8 cellular contexts compared by ENCODE assay signal in genomic region chrX:71910526-71911022, GRCh38. TPM values are rescaled to one million over a fixed set of nuclear protein-coding genes. Genes with fewer than 3 reads are reported as not detected.
A peak's percentile ranks its signal among the peaks of the same experiment; 100 is the strongest.
DNase-seq lines count a peak whose midpoint lies in the region; ATAC-seq and TF ChIP-seq lines count a peak whose summit lies in the region.

TSS of gene NHSL2 (plus strand) at chrX:71910845.

- H3F3A ChIP-seq in PC-3 (ENCODE audit: low read length, unreplicated experiment) = no peaks in the 10 kb centered on the region

- ATAC-seq in PC-3 (peak; percentile 15; the same call in 1 of the 2 replicates), GM21717 (IDR thresholded peaks at IDR 0.05; ENCODE audit: unreplicated experiment) (no peak), HG02884 (IDR thresholded peaks at IDR 0.05; ENCODE audit: unreplicated experiment) (no peak)

- H3K4me1 ChIP-seq in ES-I3 (ENCODE audit: insufficient read depth, low read length) = peaks cover 38% of the 10 kb centered on the region
- no peaks in the 10 kb centered on the region for H3K4me1 ChIP-seq in PC-3 (ENCODE audit: insufficient read depth, low read length)
- H3K4me1 ChIP-seq in ectodermal cell (ENCODE audit: control insufficient read depth, insufficient read depth, low read length) = peaks cover 3% of the 10 kb centered on the region
- peaks cover 0 to 4% of the 10 kb centered on the region in 2 donors for H3K4me1 ChIP-seq in muscle layer of duodenum (ENCODE audit: control insufficient read depth in 1 of 2, insufficient read depth in 2 of 2, low read length in 2 of 2)
- H3K4me1 ChIP-seq in transverse colon = no peaks in the 10 kb centered on the region

- peaks cover 3% of the 10 kb centered on the region; the same call in 1 of the 2 replicates for H3K36me3 ChIP-seq in ES-I3 (ENCODE audit: insufficient read depth, low read length)
- H3K36me3 ChIP-seq in PC-3 (ENCODE audit: low read depth, low read length) = no peaks in the 10 kb centered on the region
- H3K36me3 ChIP-seq in ectodermal cell (ENCODE audit: control insufficient read depth, insufficient read depth, low read length) = no peaks in the 10 kb centered on the region
- H3K36me3 ChIP-seq in muscle layer of duodenum (ENCODE audit: control insufficient read depth in 1 of 2, insufficient read depth in 2 of 2, low read length in 2 of 2) = no peaks in the 10 kb centered on the region
- no peaks in the 10 kb centered on the region for H3K36me3 ChIP-seq in transverse colon

- DNase-seq in PC-3 (no peak), transverse colon (no peak), GM19238 (ENCODE audit: insufficient read length, low spot score) (no peak)

- WGBS in ectodermal cell, 2 experiments = 0 to 1% methylated on average over 30 to 31 of the region's 35 CpGs
- WGBS in transverse colon (ENCODE audit: low coverage in 1 of 2), 2 donors = 0 to 33% methylated on average over 3 to 35 of the region's 35 CpGs

- H3K9me3 ChIP-seq in ES-I3 (ENCODE audit: control insufficient read depth, insufficient read depth, low read length) = no peaks in the 10 kb centered on the region
- no peaks in the 10 kb centered on the region for H3K9me3 ChIP-seq in PC-3 (ENCODE audit: low read length)
- no peaks in the 10 kb centered on the region for H3K9me3 ChIP-seq in ectodermal cell (ENCODE audit: control insufficient read depth, low read length)
- H3K9me3 ChIP-seq in muscle layer of duodenum (ENCODE audit: control insufficient read depth in 1 of 2, low read length in 2 of 2) = no peaks in the 10 kb centered on the region
- no peaks in the 10 kb centered on the region for H3K9me3 ChIP-seq in transverse colon

- POLR2A ChIA-PET in PC-3 (lab: Charles Lee; ENCODE audit: unreplicated experiment) = no interaction called here

- in situ Hi-C loops in transverse colon (cut with MboI; ENCODE audit: low pct_ligation_motif_present in 1 of 4, low pct_unique_long_range_greater_than_20kb in 1 of 4, low sequenced_read_pairs in 3 of 4) = no loop called here

- no peak for TF ChIP-seq CTCF in PC-3 (conservative IDR thresholded peaks at IDR 0.05; ENCODE audit: low read depth, low read length)
- TF ChIP-seq CTCF in transverse colon (IDR thresholded peaks at IDR 0.05) = no peak

- intact Hi-C loops in PC-3 (cut with micrococcal nuclease) (no loop called here), transverse colon (cut with DNase I; ENCODE audit: low total_unique reads) (no loop called here)

- TF ChIP-seq POLR2A in transverse colon (IDR thresholded peaks at IDR 0.05) = no peak

- H3K27me3 ChIP-seq in PC-3 (ENCODE audit: low read length) (peaks cover 33% of the 10 kb centered on the region), ectodermal cell (ENCODE audit: control insufficient read depth, insufficient read depth, low read length, poor library complexity, severe bottlenecking) (no peaks in the 10 kb centered on the region), muscle layer of duodenum (ENCODE audit: low read depth, low read length) (no peaks in the 10 kb centered on the region), transverse colon (peaks cover 19% of the 10 kb centered on the region)

- no peak within 1 kb of the TSS for H2AFZ ChIP-seq in PC-3 (ENCODE audit: low read length)

- H3K9me2 ChIP-seq in PC-3 (replicated peaks; ENCODE audit: low read length) = no peaks in the 10 kb centered on the region

- CTCF ChIA-PET in PC-3 (lab: Charles Lee) = no interaction called here

- H3K27ac ChIP-seq in PC-3 (ENCODE audit: low read length) (no peak within 1 kb of the TSS), ectodermal cell (ENCODE audit: insufficient read depth, low read depth, low read length, poor library complexity, severe bottlenecking) (peak within 1 kb of the TSS; percentile 60), muscle layer of duodenum (ENCODE audit: low read length) (no peak within 1 kb of the TSS), transverse colon (peak within 1 kb of the TSS; percentile 22 to 75 (median 44))

- TF ChIP-seq EP300 in transverse colon (IDR thresholded peaks at IDR 0.05; ENCODE audit: low read depth) = no peak

- H4K20me1 ChIP-seq in PC-3 (ENCODE audit: low read length) = no peaks in the 10 kb centered on the region

- BruUV-seq in PC-3 (replicated peaks; lab: Mats Ljungman, UMichigan) = no TSS peak

- H3K9ac ChIP-seq in ES-I3 (ENCODE audit: low read depth, low read length) (peak within 1 kb of the TSS; percentile 96), PC-3 (ENCODE audit: low read length) (no peak within 1 kb of the TSS)

- no peaks in the 10 kb centered on the region for H3K79me2 ChIP-seq in PC-3 (ENCODE audit: low read length)

- peak within 1 kb of the TSS; percentile 34; the same call in 1 of the 2 replicates for H3K4me2 ChIP-seq in PC-3 (ENCODE audit: low read length)

- H3K4me3 ChIP-seq in PC-3 (ENCODE audit: low read length) (no peak within 1 kb of the TSS), ectodermal cell (ENCODE audit: insufficient read depth, low read depth, low read length) (peak within 1 kb of the TSS; percentile 55), muscle layer of duodenum (ENCODE audit: low read depth in 1 of 2, low read length in 2 of 2) (peak within 1 kb of the TSS; percentile 30 to 61), transverse colon (peak within 1 kb of the TSS; percentile 18 to 49 (median 29))

RNA-seq across cellular contexts. Expression of gene NHSL2, which starts in this region (rescaled TPM):
- 0.07 and 0.58 TPM in 2 replicates for total RNA-seq in PC-3 (2014; rRNA removed)
- 5.3 TPM for polyA plus RNA-seq in ectodermal cell (2013, experiment 1 of 4)
- polyA plus RNA-seq in ectodermal cell (2013, experiment 2 of 4) = 5.7 TPM
- polyA plus RNA-seq in ectodermal cell (2013, experiment 3 of 4) = 4.4 TPM
- 5.1 TPM for polyA plus RNA-seq in ectodermal cell (2013, experiment 4 of 4)
- 1 to 10 TPM; 1.6 to 6.0 (median 3.6) TPM for total RNA-seq in transverse colon

Comparison
In these comparisons a context has a peak if more than half of its experiments do, and no peak if none do; other contexts are left out.
1. Peak in ATAC-seq and H3K4me2 ChIP-seq in PC-3; RNA of the gene not detected or under 1 TPM.
2. H3K27ac ChIP-seq: peak in ectodermal cell (single experiment) and transverse colon (4 of 4); none in PC-3 (single experiment) and muscle layer of duodenum (single experiment).